35 cellular contexts compared by ENCODE assay signal in the genomic region with DNA sequence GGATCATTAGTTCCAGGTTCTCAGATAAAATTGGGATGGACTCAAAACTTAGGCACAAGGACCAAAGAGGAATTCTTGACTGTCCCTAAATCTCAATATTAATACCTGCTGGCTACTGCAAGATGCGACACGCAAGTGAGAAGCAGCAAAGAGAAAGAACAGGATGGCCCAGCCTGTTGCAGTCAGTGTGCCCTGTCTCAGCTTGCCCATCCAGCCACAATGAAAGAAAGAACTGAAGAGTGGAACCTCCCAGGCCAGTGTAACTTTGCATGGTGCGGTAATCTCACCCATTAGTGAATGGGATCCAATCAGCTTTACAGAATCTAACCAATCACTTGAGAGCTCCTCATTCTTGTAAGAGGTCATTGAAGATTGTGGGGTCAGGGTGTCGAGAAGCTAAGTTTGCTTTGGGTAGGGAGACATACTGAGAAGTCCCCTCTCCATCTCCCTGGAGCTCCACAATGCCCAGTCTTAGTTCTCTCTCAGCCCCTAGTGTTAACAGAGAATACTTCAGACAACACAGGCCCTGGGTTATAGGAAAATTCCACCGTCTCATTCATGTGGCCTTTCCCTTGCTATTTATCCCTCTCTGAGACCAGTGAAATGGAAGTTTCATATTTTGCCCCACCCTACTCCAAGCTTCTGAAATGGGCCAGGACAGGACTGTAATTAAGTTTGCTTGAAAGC. TPM values are rescaled to one million over a fixed set of nuclear protein-coding genes. Genes with fewer than 3 reads are reported as not detected.
DNase-seq lines count a peak whose midpoint lies in the region; ATAC-seq, FAIRE-seq and TF ChIP-seq lines count a peak whose summit lies in the region.
"Had no signal": no experiment of that assay in that cellular context is flagged by ENCODE, and none has a peak within 500 bp of the region (broad histone marks: within the 10 kb centered on the region; RNA-seq: fewer than 3 reads in every experiment).

No MANE protein-coding gene starts in this region.

- no peaks in the 10 kb centered on the region for H3K79me2 ChIP-seq in ACC112 (ENCODE audit: control insufficient read depth, insufficient read depth, low read length, unreplicated experiment)

- H3K9me3 Mint-ChIP-seq in WTC11: no peaks in the 10 kb centered on the region
- H3K9me3 Mint-ChIP-seq in activated CD4-positive, alpha-beta memory T cell treated with anti-CD3 and anti-CD28 coated beads for 36 hours: no peaks in the 10 kb centered on the region
- H3K9me3 Mint-ChIP-seq: activated naive CD8-positive, alpha-beta T cell treated with anti-CD3 and anti-CD28 coated beads for 36 hours; CD4-positive, alpha-beta memory T cell; central memory CD8-positive, alpha-beta T cell; dendritic cell treated with granulocyte-macrophage colony-stimulating factor and Interleukin-4, amounts not matched to agents 40 ng/mL and 50 ng/mL, for 4 days; naive thymus-derived CD4-positive, alpha-beta T cell; stimulated activated naive CD8-positive, alpha-beta T cell treated with anti-CD3 and anti-CD28 coated beads, Interleukin-15, amount 100 ng/mL, for 72 hours had no signal

- intact Hi-C loops in activated CD4-positive, alpha-beta memory T cell treated with anti-CD3 and anti-CD28 coated beads for 36 hours (cut with micrococcal nuclease): no loop called here
- intact Hi-C loops in tibial artery (cut with DNase I; ENCODE audit: low total_unique reads): no loop called here
- intact Hi-C loops in pancreas (cut with DNase I): no loop called here

- H3K27me3 ChIP-seq in ACC112 (ENCODE audit: insufficient read depth, low read length) (no peaks in the 10 kb centered on the region), foreskin keratinocyte (no peaks in the 10 kb centered on the region), tibial artery (no peaks in the 10 kb centered on the region), pancreas (no peaks in the 10 kb centered on the region)
- H3K27me3 ChIP-seq: ascending aorta, Peyer's patch, SJCRH30, thyroid gland had no signal

- peaks cover 42% of the 10 kb centered on the region for H3K4me1 Mint-ChIP-seq in WTC11
- peaks cover 53% of the 10 kb centered on the region for H3K4me1 Mint-ChIP-seq in activated CD4-positive, alpha-beta memory T cell treated with anti-CD3 and anti-CD28 coated beads for 36 hours (ENCODE audit: low read depth)

- no peak overlapping the region for H3K27ac Mint-ChIP-seq in WTC11
- H3K27ac Mint-ChIP-seq in activated CD4-positive, alpha-beta memory T cell treated with anti-CD3 and anti-CD28 coated beads for 36 hours: no peak overlapping the region
- H3K27ac Mint-ChIP-seq: activated naive CD8-positive, alpha-beta T cell treated with anti-CD3 and anti-CD28 coated beads for 36 hours; stimulated activated naive CD8-positive, alpha-beta T cell treated with anti-CD3 and anti-CD28 coated beads, Interleukin-15, amount 100 ng/mL, for 72 hours had no signal

- FAIRE-seq in pancreas (lab: Jason Lieb, UNC): no peak
- FAIRE-seq: A204.1, endometrium, GM19239, islet of Langerhans, TTC549 had no signal

- no peaks in the 10 kb centered on the region for H3K36me3 Mint-ChIP-seq in WTC11
- no peaks in the 10 kb centered on the region for H3K36me3 Mint-ChIP-seq in activated CD4-positive, alpha-beta memory T cell treated with anti-CD3 and anti-CD28 coated beads for 36 hours
- H3K36me3 Mint-ChIP-seq: activated naive CD8-positive, alpha-beta T cell treated with anti-CD3 and anti-CD28 coated beads for 36 hours had no signal

- H3K4me3 ChIP-seq in ACC112 (ENCODE audit: low read depth, low read length): no peak overlapping the region; the same call in 1 of the 2 replicates
- H3K4me3 ChIP-seq in tibial artery: no peak overlapping the region
- H3K4me3 ChIP-seq in pancreas: no peak overlapping the region
- H3K4me3 ChIP-seq: ascending aorta, Peyer's patch, SJCRH30, thyroid gland had no signal

- POLR2A ChIA-PET in WTC11 (lab: Charles Lee): no interaction called here
- POLR2A ChIA-PET in activated CD4-positive, alpha-beta memory T cell treated with anti-CD3 and anti-CD28 coated beads for 36 hours (lab: Charles Lee): no interaction called here

- H3K27me3 Mint-ChIP-seq in WTC11 (ENCODE audit: low read depth): no peaks in the 10 kb centered on the region
- H3K27me3 Mint-ChIP-seq in activated CD4-positive, alpha-beta memory T cell treated with anti-CD3 and anti-CD28 coated beads for 36 hours: no peaks in the 10 kb centered on the region
- H3K27me3 Mint-ChIP-seq: activated naive CD8-positive, alpha-beta T cell treated with anti-CD3 and anti-CD28 coated beads for 36 hours; CD4-positive, alpha-beta memory T cell; central memory CD8-positive, alpha-beta T cell; dendritic cell treated with granulocyte-macrophage colony-stimulating factor and Interleukin-4, amounts not matched to agents 40 ng/mL and 50 ng/mL, for 4 days had no signal

- H3K27ac ChIP-seq in ACC112 (ENCODE audit: low read depth, low read length) (peak overlapping the region; percentile 20; the same call in 1 of the 2 replicates), foreskin keratinocyte (peak overlapping the region; percentile 37), tibial artery (no peak overlapping the region), pancreas (no peak overlapping the region)
- H3K27ac ChIP-seq: ascending aorta, HL-60, SJCRH30, thyroid gland had no signal

- H3K4me3 Mint-ChIP-seq in WTC11: no peak overlapping the region
- no peak overlapping the region for H3K4me3 Mint-ChIP-seq in activated CD4-positive, alpha-beta memory T cell treated with anti-CD3 and anti-CD28 coated beads for 36 hours
- H3K4me3 Mint-ChIP-seq: activated naive CD8-positive, alpha-beta T cell treated with anti-CD3 and anti-CD28 coated beads for 36 hours; central memory CD8-positive, alpha-beta T cell; dendritic cell treated with granulocyte-macrophage colony-stimulating factor and Interleukin-4, amounts not matched to agents 40 ng/mL and 50 ng/mL, for 4 days; naive thymus-derived CD4-positive, alpha-beta T cell; stimulated activated naive CD8-positive, alpha-beta T cell treated with anti-CD3 and anti-CD28 coated beads, Interleukin-15, amount 100 ng/mL, for 72 hours had no signal

- TF ChIP-seq CTCF in WTC11 (IDR thresholded peaks at IDR 0.05) (no peak), foreskin keratinocyte (conservative IDR thresholded peaks at IDR 0.05) (peak; percentile 26), tibial artery (IDR thresholded peaks at IDR 0.05) (no peak), pancreas (IDR thresholded peaks at IDR 0.05) (no peak)

- DNase-seq in HPDE6-E6E7 (ENCODE audit: extremely low spot score): peak; percentile 27
- DNase-seq in WTC11 (ENCODE audit: low spot score): no peak
- DNase-seq in foreskin keratinocyte: peak; percentile 75 to 86
- DNase-seq in activated CD4-positive, alpha-beta memory T cell treated with anti-CD3 and anti-CD28 coated beads for 36 hours: no peak
- DNase-seq in tibial artery: no peak
- no peak for DNase-seq in pancreas
- DNase-seq: activated CD4-positive, alpha-beta T cell treated with anti-CD3 and anti-CD28 coated beads for 1 hour; activated CD8-positive, alpha-beta memory T cell treated with anti-CD3 and anti-CD28 coated beads for 24 hours; activated effector memory CD4-positive, alpha-beta T cell treated with anti-CD3 and anti-CD28 coated beads, Interleukin-2, amount 50 U/mL, for 16 hours; activated naive CD8-positive, alpha-beta T cell treated with anti-CD3 and anti-CD28 coated beads for 36 hours; AML-193; CD4-positive, alpha-beta memory T cell; left ventricle myocardium superior; midbrain; naive thymus-derived CD4-positive, alpha-beta T cell; NCI-H1048; NCI-H1694; NCI-H2171 treated with DMSO at 0.1 percent for 48 hours; NCI-H524 treated with DMSO at 0.1 percent for 48 hours; Peyer's patch; SJCRH30; stimulated activated naive CD8-positive, alpha-beta T cell treated with anti-CD3 and anti-CD28 coated beads, Interleukin-15, amount 100 ng/mL, for 72 hours; T-helper 1 cell; thyroid gland had no signal

- H3K36me3 ChIP-seq in ACC112 (ENCODE audit: insufficient read depth, low read length): no peaks in the 10 kb centered on the region
- no peaks in the 10 kb centered on the region for H3K36me3 ChIP-seq in tibial artery
- no peaks in the 10 kb centered on the region for H3K36me3 ChIP-seq in pancreas
- H3K36me3 ChIP-seq: ascending aorta, Peyer's patch, SJCRH30, thyroid gland had no signal

- 79 to 85% methylated on average over 5 of the region's 5 CpGs for WGBS in pancreas, 2 donors

- CTCF ChIA-PET in WTC11 (lab: Charles Lee): interaction anchor here (0.5 to 1.1 kb wide), 2 partner anchors 76 to 324 kb away, joined by 5 to 7 read pairs; no protein-coding TSS in a partner anchor
- CTCF ChIA-PET in activated CD4-positive, alpha-beta memory T cell treated with anti-CD3 and anti-CD28 coated beads for 36 hours (lab: Charles Lee): interaction anchor here (2.0 kb wide), 1 partner anchor 33 kb away, joined by 9 read pairs; no protein-coding TSS in a partner anchor

- no peaks in the 10 kb centered on the region for H3K9me3 ChIP-seq in tibial artery
- no peaks in the 10 kb centered on the region for H3K9me3 ChIP-seq in pancreas
- H3K9me3 ChIP-seq: ascending aorta, Peyer's patch, SJCRH30, thyroid gland had no signal

- peak overlapping the region; percentile 8 for H2AFZ ChIP-seq in ACC112 (ENCODE audit: low read length, unreplicated experiment)

- ATAC-seq in WTC11 (peak; percentile 64), foreskin keratinocyte (peak; percentile 67), pancreas (no peak), HG03378 (IDR thresholded peaks at IDR 0.05; ENCODE audit: unreplicated experiment) (no peak)
- ATAC-seq: left ventricle myocardium superior; naive thymus-derived CD4-positive, alpha-beta T cell; stimulated activated naive CD8-positive, alpha-beta T cell treated with anti-CD3 and anti-CD28 coated beads, Interleukin-15, amount 100 ng/mL, for 72 hours had no signal

- H3K4me1 ChIP-seq in ACC112 (ENCODE audit: control insufficient read depth, insufficient read depth, low read length, unreplicated experiment) (peaks cover 37% of the 10 kb centered on the region), foreskin keratinocyte (peaks cover 17% of the 10 kb centered on the region), tibial artery (peaks cover 0 to 5% (median 2%) of the 10 kb centered on the region in 4 donors), pancreas (no peaks in the 10 kb centered on the region)
- H3K4me1 ChIP-seq: Peyer's patch, SJCRH30, thyroid gland had no signal

TF ChIP-seq in WTC11, 78 proteins besides CTCF, POLR2A, EP300 and RAD21 (continues in another document):
- TF ChIP-seq NFE2L1 (CRISPR knock-in tag; IDR thresholded peaks at IDR 0.05) (no peak), GTF2I (CRISPR knock-in tag; conservative IDR thresholded peaks at IDR 0.05) (no peak)

RNA-seq across cellular contexts. Expression of a gene that starts 3.2 kb away (rescaled TPM):
- total RNA-seq in WTC11 (2021): 1.2 TPM in 3 replicates
- total RNA-seq in foreskin keratinocyte: 1.9 and 2.0 TPM in 2 replicates
- 1.3 and 1.4 TPM in 2 replicates for polyA plus RNA-seq in foreskin keratinocyte
- 1 to 10 TPM; 1.3 to 1.6 TPM for total RNA-seq in activated CD4-positive, alpha-beta memory T cell treated with anti-CD3 and anti-CD28 coated beads for 36 hours
- 1 to 10 TPM in 3 of 6 donors, under 1 TPM in 3; 0.28 to 5.9 (median 1.9) TPM for total RNA-seq in pancreas
- polyA plus RNA-seq in pancreas: under 1 TPM; 0.57 to 0.68 TPM

Comparison
In these comparisons a context has a peak if more than half of its experiments do, and no peak if none do; other contexts are left out.
1. H3K27ac ChIP-seq: peak in ACC112 (single experiment) and foreskin keratinocyte (single experiment); none in tibial artery (0 of 2) and pancreas (0 of 4).
2. DNase-seq: peak in HPDE6-E6E7 (single experiment) and foreskin keratinocyte (2 of 2); none in WTC11 (single experiment), activated CD4-positive, alpha-beta memory T cell treated with anti-CD3 and anti-CD28 coated beads for 36 hours (single experiment), tibial artery (0 of 2) and pancreas (0 of 6).
3. ATAC-seq: peak in WTC11 (single experiment) and foreskin keratinocyte (single experiment); none in pancreas (0 of 4) and HG03378 (single experiment).